Comparison of ENCODE assay signal across 17 cellular contexts in the genomic region with DNA sequence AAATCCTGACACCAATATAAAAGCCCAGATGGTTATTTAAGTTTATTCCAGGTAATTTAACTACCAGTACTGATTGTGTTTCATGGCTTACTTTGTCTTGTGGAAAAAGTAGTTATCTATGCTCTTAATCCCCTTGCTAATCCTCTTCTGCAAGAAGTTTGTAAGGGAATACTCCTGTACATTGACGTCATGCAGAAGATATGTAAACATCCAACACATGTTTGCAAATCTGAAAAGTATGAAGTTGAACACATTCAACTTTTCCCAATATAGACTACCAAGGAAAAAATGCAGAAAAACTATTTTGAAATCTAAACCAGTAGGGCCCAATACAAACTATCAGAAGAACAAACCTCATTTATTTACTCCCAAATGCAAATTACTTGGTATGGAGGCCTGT. TPM values are rescaled to one million over a fixed set of nuclear protein-coding genes. Genes with fewer than 3 reads are reported as not detected.
DNase-seq lines count a peak whose midpoint lies in the region; ATAC-seq, FAIRE-seq and TF ChIP-seq lines count a peak whose summit lies in the region.
"Had no signal": no experiment of that assay in that cellular context is flagged by ENCODE, and none has a peak within 500 bp of the region (broad histone marks: within the 10 kb centered on the region; RNA-seq: fewer than 3 reads in every experiment).

No MANE protein-coding gene starts in this region.

- intact Hi-C loops in PC-3 (cut with micrococcal nuclease): no loop called here

- CTCF ChIA-PET in A549 (lab: Yijun Ruan, JAX): no interaction called here
- CTCF ChIA-PET in PC-3 (lab: Charles Lee): no interaction called here

- no peak for TF ChIP-seq POLR2A in A549 (IDR thresholded peaks at IDR 0.05; ENCODE audit: low read length)

- H3K79me2 ChIP-seq in PC-3 (ENCODE audit: low read length): no peaks in the 10 kb centered on the region
- H3K79me2 ChIP-seq: parathyroid adenoma had no signal

- POLR2A ChIA-PET in A549 (lab: Yijun Ruan, JAX): no interaction called here
- POLR2A ChIA-PET in PC-3 (lab: Charles Lee; ENCODE audit: unreplicated experiment): no interaction called here
- POLR2A ChIA-PET in naive thymus-derived CD8-positive, alpha-beta T cell (lab: Charles Lee): no interaction called here

- H3K4me3 ChIP-seq in A549: no peak overlapping the region
- no peak overlapping the region for H3K4me3 ChIP-seq in PC-3 (ENCODE audit: low read length)
- H3K4me3 ChIP-seq in fibroblast of pulmonary artery (replicated peaks; ENCODE audit: low read depth, low read length): no peak overlapping the region
- H3K4me3 ChIP-seq in H7 (ENCODE audit: insufficient read depth, low read depth, low read length): no peak overlapping the region
- H3K4me3 ChIP-seq: tibial artery had no signal

- FAIRE-seq in A549 (lab: Jason Lieb, UNC): peak; percentile 7
- FAIRE-seq: colon had no signal

- TF ChIP-seq CTCF in A549 (IDR thresholded peaks at IDR 0.05) (no peak), PC-3 (conservative IDR thresholded peaks at IDR 0.05; ENCODE audit: low read depth, low read length) (no peak), fibroblast of pulmonary artery (IDR thresholded peaks at IDR 0.05; ENCODE audit: low read length, missing control alignments) (no peak)

- H3K9me2 ChIP-seq in PC-3 (replicated peaks; ENCODE audit: low read length): no peaks in the 10 kb centered on the region

- H3K27me3 Mint-ChIP-seq in naive thymus-derived CD8-positive, alpha-beta T cell: peaks cover 0 to 3% (median 0%) of the 10 kb centered on the region in 5 donors
- H3K27me3 Mint-ChIP-seq: memory B cell had no signal

- H3K27ac Mint-ChIP-seq in naive thymus-derived CD8-positive, alpha-beta T cell: no peak overlapping the region
- H3K27ac Mint-ChIP-seq: activated naive CD4-positive, alpha-beta T cell treated with anti-CD3 and anti-CD28 coated beads for 36 hours; memory B cell had no signal

- H3K9me3 ChIP-seq in A549 (no peaks in the 10 kb centered on the region), PC-3 (ENCODE audit: low read length) (no peaks in the 10 kb centered on the region)
- H3K9me3 ChIP-seq: tibial artery had no signal

- no TSS peak for BruUV-seq in PC-3 (replicated peaks; lab: Mats Ljungman, UMichigan)

- H3K4me2 ChIP-seq in A549 (peak overlapping the region; percentile 51), PC-3 (ENCODE audit: low read length) (no peak overlapping the region)

- 42% methylated on average over 1 of the region's 1 CpG for WGBS in A549 (ENCODE audit: missing lambda C conversion rate)

- H3K9me3 Mint-ChIP-seq in naive thymus-derived CD8-positive, alpha-beta T cell: peaks cover 0 to 7% (median 0%) of the 10 kb centered on the region in 9 donors

- no peaks in the 10 kb centered on the region for H3K4me1 Mint-ChIP-seq in naive thymus-derived CD8-positive, alpha-beta T cell
- H3K4me1 Mint-ChIP-seq: memory B cell had no signal

- TF ChIP-seq RAD21 in A549 (conservative IDR thresholded peaks at IDR 0.05 in 1 of 2, IDR thresholded peaks at IDR 0.05 in 1 of 2): no peak

- H3K27me3 ChIP-seq in PC-3 (ENCODE audit: low read length): no peaks in the 10 kb centered on the region
- H3K27me3 ChIP-seq in H7 (ENCODE audit: control insufficient read depth, insufficient read depth, low read length): no peaks in the 10 kb centered on the region
- H3K27me3 ChIP-seq: tibial artery had no signal

- no peak overlapping the region for H3K9ac ChIP-seq in PC-3 (ENCODE audit: low read length)
- H3K9ac ChIP-seq: parathyroid adenoma had no signal

- H3K36me3 ChIP-seq in PC-3 (ENCODE audit: low read depth, low read length) (no peaks in the 10 kb centered on the region), H7 (replicated peaks; ENCODE audit: control insufficient read depth, insufficient read depth, low read length) (no peaks in the 10 kb centered on the region)
- H3K36me3 ChIP-seq: tibial artery, WERI-Rb-1 had no signal

- no peaks in the 10 kb centered on the region for H3K36me3 Mint-ChIP-seq in naive thymus-derived CD8-positive, alpha-beta T cell
- H3K36me3 Mint-ChIP-seq: memory B cell had no signal

- ATAC-seq in A549 (no peak), PC-3 (no peak), GM19395 (IDR thresholded peaks at IDR 0.05; ENCODE audit: unreplicated experiment) (no peak)
- ATAC-seq in naive thymus-derived CD8-positive, alpha-beta T cell: no peak

- peaks cover 14% of the 10 kb centered on the region for H3K4me1 ChIP-seq in A549
- peaks cover 11% of the 10 kb centered on the region; the same call in 1 of the 2 replicates for H3K4me1 ChIP-seq in PC-3 (ENCODE audit: insufficient read depth, low read length)
- H3K4me1 ChIP-seq: parathyroid adenoma had no signal

- no peaks in the 10 kb centered on the region for H4K20me1 ChIP-seq in PC-3 (ENCODE audit: low read length)

- H3K27ac ChIP-seq in A549: 0 out of 6 replicates have a peak overlapping the region, but pooled peaks of 1 of the 2 experiments have one; percentile 3
- no peak overlapping the region for H3K27ac ChIP-seq in PC-3 (ENCODE audit: low read length)
- H3K27ac ChIP-seq: parathyroid adenoma, tibial artery, WERI-Rb-1 had no signal

- DNase-seq in A549 (ENCODE audit: low read depth in 1 of 2, low spot score in 1 of 2) (peak in 1 of 2 experiments; percentile 23), GM03348 (ENCODE audit: low spot score) (peak; percentile 57), PC-3 (peak; percentile 19), fibroblast of pulmonary artery (ENCODE audit: low read depth) (peak; percentile 69), H7 (no peak)
- no peak for DNase-seq in activated CD4-positive, CD25-positive, alpha-beta regulatory T cell (lab: John Stamatoyannopoulos, UW)
- no peak for DNase-seq in naive thymus-derived CD8-positive, alpha-beta T cell
- DNase-seq: activated naive CD4-positive, alpha-beta T cell treated with anti-CD3 and anti-CD28 coated beads for 36 hours; DMS79; NCI-H2029 treated with DMSO at 0.1 percent for 48 hours; stimulated activated CD8-positive, alpha-beta memory T cell treated with anti-CD3 and anti-CD28 coated beads, Interleukin-4, amount 100 ng/mL, for 48 hours; tibial artery; WERI-Rb-1 had no signal

- TF ChIP-seq EP300 in A549 (IDR thresholded peaks at IDR 0.05): no peak

- no peak overlapping the region for H3K4me3 Mint-ChIP-seq in naive thymus-derived CD8-positive, alpha-beta T cell
- H3K4me3 Mint-ChIP-seq: activated naive CD4-positive, alpha-beta T cell treated with anti-CD3 and anti-CD28 coated beads for 36 hours; memory B cell had no signal

- H3F3A ChIP-seq in PC-3 (ENCODE audit: low read length, unreplicated experiment): no peaks in the 10 kb centered on the region

- H2AFZ ChIP-seq in PC-3 (ENCODE audit: low read length): no peak overlapping the region
- H2AFZ ChIP-seq: parathyroid adenoma had no signal

TF ChIP-seq in A549, 52 proteins besides CTCF, POLR2A, EP300 and RAD21:
- TF ChIP-seq, protein P1, sequence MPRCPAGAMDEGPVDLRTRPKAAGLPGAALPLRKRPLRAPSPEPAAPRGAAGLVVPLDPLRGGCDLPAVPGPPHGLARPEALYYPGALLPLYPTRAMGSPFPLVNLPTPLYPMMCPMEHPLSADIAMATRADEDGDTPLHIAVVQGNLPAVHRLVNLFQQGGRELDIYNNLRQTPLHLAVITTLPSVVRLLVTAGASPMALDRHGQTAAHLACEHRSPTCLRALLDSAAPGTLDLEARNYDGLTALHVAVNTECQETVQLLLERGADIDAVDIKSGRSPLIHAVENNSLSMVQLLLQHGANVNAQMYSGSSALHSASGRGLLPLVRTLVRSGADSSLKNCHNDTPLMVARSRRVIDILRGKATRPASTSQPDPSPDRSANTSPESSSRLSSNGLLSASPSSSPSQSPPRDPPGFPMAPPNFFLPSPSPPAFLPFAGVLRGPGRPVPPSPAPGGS (IDR thresholded peaks at IDR 0.05): no peak
- TF ChIP-seq FOSL2 (IDR thresholded peaks at IDR 0.05) (no peak), FOSL2 (CRISPR knock-in tag; IDR thresholded peaks at IDR 0.05) (0 out of 2 replicates have a peak, but pooled peaks have one; percentile 21)
TF ChIP-seq in A549: peak in this region for 1.

RNA-seq across cellular contexts. Expression of a gene that starts 56.3 kb away (rescaled TPM):
- 23.8 and 24.2 TPM in 2 replicates for polyA plus RNA-seq in A549 (2011; rRNA removed)
- polyA plus RNA-seq in A549 (2012; cell fraction: cytosol; rRNA removed): 3.8 and 4.0 TPM in 2 replicates
- polyA plus RNA-seq in A549 (2012; cell fraction: nucleus; rRNA removed): 3.5 and 4.9 TPM in 2 replicates
- 9.7 to 12.5 TPM (median 11.8 TPM) in 3 replicates for polyA plus RNA-seq in A549 (2017; fragmentation: RNase III; extraction: RNeasy Plus Mini Kit Qiagen cat#74134 plus additional on column Dnase treatment)
- 25.5 and 26.9 TPM in 2 replicates for polyA minus RNA-seq in A549 (2011; rRNA and poly(A)+ RNA removed)
- total RNA-seq in PC-3 (2014; rRNA removed): 72.2 and 82.4 TPM in 2 replicates
- 13.9 and 14.4 TPM in 2 replicates for total RNA-seq in H7 (2014; rRNA removed; shearing (Covaris generic))
- total RNA-seq in naive thymus-derived CD8-positive, alpha-beta T cell: 10 to 100 TPM; 13.0 to 13.8 TPM
- polyA plus RNA-seq in naive thymus-derived CD8-positive, alpha-beta T cell: 1 to 10 TPM; 1.8 to 3.1 (median 1.9) TPM

Comparison
In these comparisons a context has a peak if more than half of its experiments do, and no peak if none do; other contexts are left out.
1. DNase-seq: peak in GM03348 (single experiment), PC-3 (single experiment) and fibroblast of pulmonary artery (single experiment); none in activated CD4-positive, CD25-positive, alpha-beta regulatory T cell (0 of 4), H7 (single experiment) and naive thymus-derived CD8-positive, alpha-beta T cell (0 of 10).